15 cellular contexts compared by ENCODE assay signal in genomic region chr9:19119241-19119640, GRCh38. TPM values are rescaled to one million over a fixed set of nuclear protein-coding genes. Genes with fewer than 3 reads are reported as not detected.
DNase-seq lines count a peak whose midpoint lies in the region; ATAC-seq and TF ChIP-seq lines count a peak whose summit lies in the region.
"Had no signal": no experiment of that assay in that cellular context is flagged by ENCODE, and none has a peak within 500 bp of the region (broad histone marks: within the 10 kb centered on the region; RNA-seq: fewer than 3 reads in every experiment).

No MANE protein-coding gene starts in this region.

- intact Hi-C loops in left ventricle myocardium inferior (cut with micrococcal nuclease): no loop called here
- intact Hi-C loops in cardiac septum (cut with DNase I): no loop called here

- 94% methylated on average over 3 of the region's 3 CpGs for WGBS in hepatocyte (ENCODE audit: low lambda C conversion rate, missing lambda C conversion rate)
- 66% methylated on average over 3 of the region's 3 CpGs for WGBS in suprapubic skin

- TF ChIP-seq CTCF in left ventricle myocardium inferior (IDR thresholded peaks at IDR 0.05; ENCODE audit: borderline replicate concordance) (no peak), hepatocyte (IDR thresholded peaks at IDR 0.05; ENCODE audit: poor library complexity) (no peak), suprapubic skin (IDR thresholded peaks at IDR 0.05) (no peak)

- H3K36me3 ChIP-seq in left ventricle myocardium inferior (peaks cover 92% of the 10 kb centered on the region), hepatocyte (replicated peaks; ENCODE audit: insufficient read depth, low read depth) (peaks cover 13% of the 10 kb centered on the region), suprapubic skin (peaks cover 84% of the 10 kb centered on the region)

- H3K4me2 ChIP-seq in hepatocyte: peak overlapping the region; percentile 5

- H3K4me1 ChIP-seq in left ventricle myocardium inferior (peaks cover 74% of the 10 kb centered on the region), hepatocyte (ENCODE audit: insufficient read depth) (peaks cover 8% of the 10 kb centered on the region), suprapubic skin (peaks cover 72% of the 10 kb centered on the region)

- no peak overlapping the region for H2AFZ ChIP-seq in hepatocyte

- no peak for ATAC-seq in HG03378 (IDR thresholded peaks at IDR 0.05; ENCODE audit: unreplicated experiment)
- ATAC-seq: activated T-helper 17 cell treated with anti-CD3 and anti-CD28 coated beads, Interleukin-2, amount 50 U/mL, for 72 hours; left lobe of liver; Right ventricle myocardium inferior had no signal

- peaks cover 50% of the 10 kb centered on the region for H3K79me2 ChIP-seq in hepatocyte

- H3K27me3 ChIP-seq in left ventricle myocardium inferior (ENCODE audit: low read depth) (no peaks in the 10 kb centered on the region), hepatocyte (no peaks in the 10 kb centered on the region), suprapubic skin (no peaks in the 10 kb centered on the region)

- no peak for TF ChIP-seq POLR2A in suprapubic skin (IDR thresholded peaks at IDR 0.05)

- DNase-seq in left ventricle myocardium inferior (no peak), cardiac septum (ENCODE audit: low spot score) (no peak), SKM-1 (lab: John Stamatoyannopoulos, UW; ENCODE audit: unreplicated experiment) (peak; percentile 67), hepatocyte (ENCODE audit: low spot score) (no peak), suprapubic skin (ENCODE audit: low spot score in 2 of 2) (peak in 1 of 2 donors; percentile 7), DMS153 (lab: John Stamatoyannopoulos, UW) (no peak), superior temporal gyrus (ENCODE audit: extremely low spot score) (no peak)
- DNase-seq: cortex of kidney; naive B cell; NCI-H2029 treated with DMSO at 0.1 percent for 48 hours; stimulated activated CD4-positive, alpha-beta T cell treated with anti-CD3 and anti-CD28 coated beads, Interleukin-2, amount 100 ng/mL, for 48 hours had no signal

- no peaks in the 10 kb centered on the region for H3K9me2 ChIP-seq in hepatocyte (replicated peaks; ENCODE audit: insufficient read depth)

- no peak for TF ChIP-seq EP300 in suprapubic skin (IDR thresholded peaks at IDR 0.05)

- no peaks in the 10 kb centered on the region for H3K9me3 ChIP-seq in left ventricle myocardium inferior (replicated peaks)
- no peaks in the 10 kb centered on the region for H3K9me3 ChIP-seq in hepatocyte (ENCODE audit: low read depth)
- H3K9me3 ChIP-seq in suprapubic skin: no peaks in the 10 kb centered on the region

- H3K4me3 ChIP-seq in left ventricle myocardium inferior: no peak overlapping the region
- H3K4me3 ChIP-seq in hepatocyte: no peak overlapping the region
- no peak overlapping the region for H3K4me3 ChIP-seq in suprapubic skin

- peaks cover 77% of the 10 kb centered on the region for H4K20me1 ChIP-seq in hepatocyte (ENCODE audit: insufficient read depth, poor library complexity, severe bottlenecking)

- H3K27ac ChIP-seq in left ventricle myocardium inferior (replicated peaks) (peak overlapping the region; percentile 65), hepatocyte (peak overlapping the region; percentile 17), suprapubic skin (peak overlapping the region; percentile 76)

RNA-seq across cellular contexts. Expression of gene PLIN2, which starts 8.1 kb away (rescaled TPM):
- total RNA-seq in left ventricle myocardium inferior (131 TPM), cardiac septum (34.9 TPM), hepatocyte (402 and 427 TPM in 2 replicates), suprapubic skin (100 to 1,000 TPM; 124 to 445 (median 162) TPM)
- polyA plus RNA-seq in hepatocyte: 401 and 508 TPM in 2 replicates

RNA-seq across cellular contexts. Expression of gene HAUS6, which starts 16.5 kb away (rescaled TPM):
- total RNA-seq in left ventricle myocardium inferior (5.6 TPM), cardiac septum (6.4 TPM), hepatocyte (10.7 and 12.4 TPM in 2 replicates), suprapubic skin (10 to 100 TPM in 2 of 4 donors, 1 to 10 TPM in 2; 5.6 to 13.7 (median 10.6) TPM)
- 2.2 and 2.9 TPM in 2 replicates for polyA plus RNA-seq in hepatocyte

Comparison
In these comparisons a context has a peak if more than half of its experiments do, and no peak if none do; other contexts are left out.
1. H3K27ac ChIP-seq: peak in every context shown above with its lines; median percentile 76 in suprapubic skin; 65 in left ventricle myocardium inferior; 17 in hepatocyte.